In genomic region chr15:77187751-77188464, GRCh38 we compare ENCODE assay signal across 9 cellular contexts.
DNase-seq lines count a peak whose midpoint lies in the region; ATAC-seq lines count a peak whose summit lies in the region.
"Had no signal": no experiment of that assay in that cellular context is flagged by ENCODE, and none has a peak within 500 bp of the region (broad histone marks: within the 10 kb centered on the region; RNA-seq: fewer than 3 reads in every experiment).

No MANE protein-coding gene starts in this region.

- no peak for ATAC-seq in HG02885 (IDR thresholded peaks at IDR 0.05; ENCODE audit: poor library complexity, unreplicated experiment)

- DNase-seq in activated T-cell treated with anti-CD3 and anti-CD28 coated beads for 4 hours (peak; percentile 19), NCI-H226 (peak; percentile 26), midbrain (lab: John Stamatoyannopoulos, UW) (peak; percentile 29), T1000 (lab: John Stamatoyannopoulos, UW) (no peak), NCI-H146 (lab: John Stamatoyannopoulos, UW) (no peak)
- no peak for DNase-seq in activated T-cell treated with anti-CD3 and anti-CD28 coated beads, Interleukin-2, amount 50 U/mL, for 48 hours

- H3K27ac ChIP-seq in cingulate gyrus (ENCODE audit: low read depth, low read length) = peak overlapping the region; percentile 49
- H3K27ac ChIP-seq: neutrophil had no signal

Comparison
In these comparisons a context has a peak if more than half of its experiments do, and no peak if none do; other contexts are left out.
1. DNase-seq: peak in activated T-cell treated with anti-CD3 and anti-CD28 coated beads for 4 hours (single experiment), NCI-H226 (single experiment) and midbrain (single experiment); none in activated T-cell treated with anti-CD3 and anti-CD28 coated beads, Interleukin-2, amount 50 U/mL, for 48 hours (0 of 2), T1000 (single experiment) and NCI-H146 (single experiment).